ENCODE assay signal across 1 cellular context in the genomic region with DNA sequence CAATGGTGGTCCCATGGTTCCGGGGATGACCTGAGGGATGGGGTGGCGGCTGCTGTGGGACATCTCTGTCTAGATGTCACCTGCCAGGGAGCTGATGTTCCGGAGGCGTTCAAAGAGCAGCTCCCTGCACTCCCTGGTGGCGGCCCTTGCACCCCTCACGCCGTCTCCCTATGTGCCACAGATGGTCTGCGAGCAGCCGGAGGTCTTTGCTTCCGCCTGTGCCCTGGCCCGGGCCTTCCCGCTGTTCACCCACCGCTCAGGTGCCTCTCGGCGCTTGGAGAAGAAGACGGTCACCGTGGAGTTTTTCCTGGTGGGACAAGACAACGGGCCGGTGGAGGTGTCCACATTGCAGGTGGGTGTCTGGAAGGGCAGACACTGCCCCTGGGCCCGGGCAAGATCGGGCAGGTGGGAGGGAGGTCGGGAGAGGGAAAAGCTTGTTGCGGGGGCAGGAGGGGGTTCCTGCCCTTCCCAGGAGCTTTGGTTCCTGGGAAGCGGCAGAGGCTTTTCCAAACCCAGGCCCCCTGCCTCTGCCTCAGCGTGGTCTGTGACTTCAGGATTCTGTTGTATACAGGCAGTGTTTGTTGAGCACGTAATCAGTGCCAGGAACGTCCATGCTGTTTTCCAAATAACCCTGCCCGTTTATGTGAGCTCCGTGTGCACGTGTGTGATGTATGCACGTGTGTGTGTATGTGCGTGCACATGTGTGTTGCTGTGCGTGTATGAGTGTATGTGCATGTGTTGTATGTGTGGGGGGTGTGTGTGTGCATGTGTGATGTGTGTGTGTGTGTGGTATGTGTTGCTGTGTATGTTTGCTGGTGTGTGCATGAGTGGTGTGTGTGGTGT.
TF ChIP-seq lines count a peak whose summit lies in the region.

No MANE protein-coding gene starts in this region.

TF ChIP-seq in GM23338, 12 proteins besides CTCF, POLR2A, EP300 and RAD21:
- TF ChIP-seq ZNF114 (CRISPR knock-in tag; IDR thresholded peaks at IDR 0.05) (no peak), STAT1 (IDR thresholded peaks at IDR 0.05; ENCODE audit: unreplicated experiment) (no peak), ZNF462 (CRISPR knock-in tag; IDR thresholded peaks at IDR 0.05) (no peak), EZH2phosphoT487 (IDR thresholded peaks at IDR 0.05; ENCODE audit: unreplicated experiment) (no peak), NANOG (IDR thresholded peaks at IDR 0.05; ENCODE audit: borderline replicate concordance) (no peak), REST (IDR thresholded peaks at IDR 0.05; ENCODE audit: unreplicated experiment) (no peak), ZNF331 (CRISPR knock-in tag; IDR thresholded peaks at IDR 0.05; ENCODE audit: low read depth) (no peak), CREB1 (CRISPR knock-in tag; IDR thresholded peaks at IDR 0.05; ENCODE audit: low read depth) (no peak), POLR2AphosphoS5 (IDR thresholded peaks at IDR 0.05; ENCODE audit: low read depth) (no peak), EZH2 (IDR thresholded peaks at IDR 0.05; ENCODE audit: low read depth, unreplicated experiment) (no peak), JUNB (IDR thresholded peaks at IDR 0.05; ENCODE audit: unreplicated experiment) (no peak)
- TF ChIP-seq, protein P1, sequence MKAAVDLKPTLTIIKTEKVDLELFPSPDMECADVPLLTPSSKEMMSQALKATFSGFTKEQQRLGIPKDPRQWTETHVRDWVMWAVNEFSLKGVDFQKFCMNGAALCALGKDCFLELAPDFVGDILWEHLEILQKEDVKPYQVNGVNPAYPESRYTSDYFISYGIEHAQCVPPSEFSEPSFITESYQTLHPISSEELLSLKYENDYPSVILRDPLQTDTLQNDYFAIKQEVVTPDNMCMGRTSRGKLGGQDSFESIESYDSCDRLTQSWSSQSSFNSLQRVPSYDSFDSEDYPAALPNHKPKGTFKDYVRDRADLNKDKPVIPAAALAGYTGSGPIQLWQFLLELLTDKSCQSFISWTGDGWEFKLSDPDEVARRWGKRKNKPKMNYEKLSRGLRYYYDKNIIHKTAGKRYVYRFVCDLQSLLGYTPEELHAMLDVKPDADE (IDR thresholded peaks at IDR 0.05) = no peak
TF ChIP-seq in GM23338: peak in this region for 0.
